In genomic region chr5:107571621-107572489, GRCh38 we compare ENCODE assay signal across 8 cellular contexts.
DNase-seq lines count a peak whose midpoint lies in the region; ATAC-seq, FAIRE-seq and TF ChIP-seq lines count a peak whose summit lies in the region.

No MANE protein-coding gene starts in this region.

- H3K4me1 ChIP-seq in astrocyte (ENCODE audit: insufficient read depth, low read length) (peaks cover 13% of the 10 kb centered on the region), hepatocyte (ENCODE audit: insufficient read depth) (peaks cover 25% of the 10 kb centered on the region)

- H3K27me3 ChIP-seq in astrocyte (ENCODE audit: insufficient read depth, low read length) (peaks cover 7% of the 10 kb centered on the region), hepatocyte (no peaks in the 10 kb centered on the region)

- no peaks in the 10 kb centered on the region for H3K36me3 Mint-ChIP-seq in astrocyte (ENCODE audit: low read depth, unreplicated experiment)

- H3K27me3 Mint-ChIP-seq in astrocyte (ENCODE audit: low read depth, unreplicated experiment): no peaks in the 10 kb centered on the region

- no peaks in the 10 kb centered on the region for H3K9me3 ChIP-seq in astrocyte (ENCODE audit: insufficient read depth, low read depth, low read length)
- no peaks in the 10 kb centered on the region for H3K9me3 ChIP-seq in hepatocyte (ENCODE audit: low read depth)

- H3K4me3 Mint-ChIP-seq in astrocyte (ENCODE audit: unreplicated experiment): peak overlapping the region; percentile 45

- peak; percentile 34 for FAIRE-seq in astrocyte (lab: Jason Lieb, UNC)

- peak; percentile 53 for DNase-seq in GM13977 (ENCODE audit: low spot score)
- DNase-seq in NCI-H1694 (lab: John Stamatoyannopoulos, UW): peak; percentile 86
- DNase-seq in T-helper 2 cell: peak; percentile 62 to 82 (median 73)
- DNase-seq in astrocyte (ENCODE audit: low read depth): peak; percentile 89
- peak; percentile 95 for DNase-seq in hepatocyte (ENCODE audit: low spot score)
- DNase-seq in retina: peak; percentile 94
- no peak for DNase-seq in GF-D8 (lab: John Stamatoyannopoulos, UW)

- in situ Hi-C loops in GM13977 (cut with MboI; ENCODE audit: low pct_unique_long_range_greater_than_20kb, low sequenced_read_pairs, unreplicated experiment): no loop called here

- WGBS in hepatocyte (ENCODE audit: low lambda C conversion rate, missing lambda C conversion rate): 9% methylated on average over 26 of the region's 26 CpGs

- H3K9ac ChIP-seq in astrocyte (ENCODE audit: low read length): peak overlapping the region; percentile 70

- no peaks in the 10 kb centered on the region for H3K9me2 ChIP-seq in hepatocyte (replicated peaks; ENCODE audit: insufficient read depth)

- H4K20me1 ChIP-seq in astrocyte (ENCODE audit: insufficient read depth, low read length): no peaks in the 10 kb centered on the region
- H4K20me1 ChIP-seq in hepatocyte (ENCODE audit: insufficient read depth, poor library complexity, severe bottlenecking): no peaks in the 10 kb centered on the region

- H3K4me1 Mint-ChIP-seq in astrocyte (ENCODE audit: low read depth, unreplicated experiment): peaks cover 64% of the 10 kb centered on the region

- peaks cover 2% of the 10 kb centered on the region for H3K9me3 Mint-ChIP-seq in astrocyte (ENCODE audit: unreplicated experiment)

- peak overlapping the region; percentile 65 for H3K4me3 ChIP-seq in astrocyte (ENCODE audit: insufficient read depth, low read depth, low read length)
- H3K4me3 ChIP-seq in hepatocyte: peak overlapping the region; percentile 27

- peak overlapping the region; percentile 96 for H3K27ac Mint-ChIP-seq in astrocyte (ENCODE audit: unreplicated experiment)

- peak; percentile 91 for TF ChIP-seq CTCF in GM13977 (IDR thresholded peaks at IDR 0.05; ENCODE audit: extremely low read depth, insufficient read depth, missing control alignments)
- TF ChIP-seq CTCF in astrocyte (IDR thresholded peaks at IDR 0.05; ENCODE audit: insufficient read depth, low read depth, low read length): peak; percentile 93
- peak; percentile 95 for TF ChIP-seq CTCF in hepatocyte (IDR thresholded peaks at IDR 0.05; ENCODE audit: poor library complexity)

- H3K79me2 ChIP-seq in astrocyte (ENCODE audit: insufficient read depth, low read length) (no peaks in the 10 kb centered on the region), hepatocyte (peaks cover 72% of the 10 kb centered on the region)

- H2AFZ ChIP-seq in astrocyte (ENCODE audit: low read depth, low read length) (peak overlapping the region; percentile 63), hepatocyte (peak overlapping the region; percentile 44)

- H3K27ac ChIP-seq in astrocyte (ENCODE audit: low read depth, low read length) (no peak overlapping the region), hepatocyte (peak overlapping the region; percentile 89)

- peak overlapping the region; percentile 90 for H3K4me2 ChIP-seq in astrocyte (ENCODE audit: low read length)
- H3K4me2 ChIP-seq in hepatocyte: peak overlapping the region; percentile 81

- H3K36me3 ChIP-seq in astrocyte (ENCODE audit: insufficient read depth, low read length) (no peaks in the 10 kb centered on the region), hepatocyte (replicated peaks; ENCODE audit: insufficient read depth, low read depth) (no peaks in the 10 kb centered on the region)

- ATAC-seq in HG02885 (IDR thresholded peaks at IDR 0.05; ENCODE audit: poor library complexity, unreplicated experiment): peak; percentile 64
